8 cellular contexts compared by ENCODE assay signal in the genomic region with DNA sequence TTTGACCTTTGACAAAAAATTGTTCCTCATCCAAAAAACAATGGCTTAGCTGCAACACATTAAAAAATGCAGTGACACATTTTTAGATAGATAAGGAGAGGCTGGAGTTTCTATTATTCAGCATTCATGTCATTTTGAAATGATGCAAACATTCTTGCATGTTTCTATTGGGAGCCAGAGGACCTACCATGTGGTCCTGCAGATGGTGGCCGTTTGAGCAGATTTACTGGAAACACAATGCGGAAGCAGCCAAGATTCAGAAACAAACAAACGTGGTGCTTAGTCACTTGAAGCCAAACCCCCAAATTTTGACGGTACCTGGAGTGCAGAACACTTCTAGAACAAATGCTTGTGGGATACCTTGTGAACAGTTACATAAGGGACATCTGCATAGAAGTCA.
"Had no signal": no experiment of that assay in that cellular context is flagged by ENCODE, and none has a peak within 500 bp of the region (broad histone marks: within the 10 kb centered on the region; RNA-seq: fewer than 3 reads in every experiment).

No MANE protein-coding gene starts in this region.

- H3K4me3 ChIP-seq: GM12878 had no signal

- FAIRE-seq: G401.6, GM12878, GM12891, GM12892, GM18507, GM19239 had no signal

- DNase-seq: GDM1, GF-D8 had no signal

- ATAC-seq: GM12878 had no signal
